ENCODE assay signal across 18 cellular contexts in genomic region chr7:31335889-31336201, GRCh38. TPM values are rescaled to one million over a fixed set of nuclear protein-coding genes. Genes with fewer than 3 reads are reported as not detected.
A peak's percentile ranks its signal among the peaks of the same experiment; 100 is the strongest.
DNase-seq lines count a peak whose midpoint lies in the region; FAIRE-seq and TF ChIP-seq lines count a peak whose summit lies in the region.
"Had no signal": no experiment of that assay in that cellular context is flagged by ENCODE, and none has a peak within 500 bp of the region (broad histone marks: within the 10 kb centered on the region; RNA-seq: fewer than 3 reads in every experiment).

No MANE protein-coding gene starts in this region.

- BruUV-seq in Calu3 (replicated peaks; lab: Mats Ljungman, UMichigan), result no TSS peak

- H3K4me2 ChIP-seq in astrocyte (ENCODE audit: low read length), result peak overlapping the region; percentile 36

- H3K36me3 ChIP-seq in astrocyte (ENCODE audit: insufficient read depth, low read length) (no peaks in the 10 kb centered on the region), iPS-15b (ENCODE audit: control insufficient read depth, insufficient read depth, low read length) (no peaks in the 10 kb centered on the region), neuron (ENCODE audit: insufficient read depth, low read length) (no peaks in the 10 kb centered on the region), kidney (ENCODE audit: control insufficient read depth in 1 of 2, insufficient read depth in 2 of 2, low read length in 2 of 2) (no peaks in the 10 kb centered on the region)

- H3K9me3 ChIP-seq in astrocyte (ENCODE audit: insufficient read depth, low read depth, low read length) (no peaks in the 10 kb centered on the region), iPS-15b (ENCODE audit: control insufficient read depth, insufficient read depth, low read length) (no peaks in the 10 kb centered on the region), neuron (ENCODE audit: low read length) (no peaks in the 10 kb centered on the region), kidney (ENCODE audit: control insufficient read depth in 1 of 2, low read length in 2 of 2) (no peaks in the 10 kb centered on the region)

- H3K79me2 ChIP-seq in astrocyte (ENCODE audit: insufficient read depth, low read length), result no peaks in the 10 kb centered on the region

- no peaks in the 10 kb centered on the region for H4K20me1 ChIP-seq in astrocyte (ENCODE audit: insufficient read depth, low read length)

- H3K9ac ChIP-seq in astrocyte (ENCODE audit: low read length) (no peak overlapping the region), iPS-15b (ENCODE audit: low read depth, low read length) (no peak overlapping the region), kidney (ENCODE audit: low read length in 2 of 2) (no peak overlapping the region)

- CTCF ChIA-PET in Calu3 (lab: Charles Lee), result interaction anchor here (1.2 to 1.6 kb wide), 3 partner anchors 12 to 352 kb away, joined by 4 to 11 read pairs (median 4); no protein-coding TSS in a partner anchor

- intact Hi-C loops in Calu3 (cut with micrococcal nuclease; ENCODE audit: unreplicated experiment) (loop anchor here (2.0 kb wide), 1 partner anchor 143 kb away; no protein-coding TSS in a partner anchor), kidney (cut with DNase I) (no loop called here)

- no peak overlapping the region for H3K27ac Mint-ChIP-seq in Calu3 (ENCODE audit: unreplicated experiment)
- H3K27ac Mint-ChIP-seq in astrocyte (ENCODE audit: unreplicated experiment), result no peak overlapping the region
- H3K27ac Mint-ChIP-seq: activated naive CD4-positive, alpha-beta T cell treated with anti-CD3 and anti-CD28 coated beads, Interleukin-2, amount 10 ng/mL, durations not matched to agents 7 days and 5 days; CD4-positive, alpha-beta T cell; naive B cell had no signal

- peaks cover 80% of the 10 kb centered on the region for H3K27me3 Mint-ChIP-seq in Calu3 (ENCODE audit: unreplicated experiment)
- peaks cover 31% of the 10 kb centered on the region for H3K27me3 Mint-ChIP-seq in astrocyte (ENCODE audit: low read depth, unreplicated experiment)

- H3K4me3 ChIP-seq in astrocyte (ENCODE audit: insufficient read depth, low read depth, low read length), result no peak overlapping the region
- H3K4me3 ChIP-seq in iPS-15b (ENCODE audit: low read depth, low read length), result peak overlapping the region; percentile 61
- no peak overlapping the region for H3K4me3 ChIP-seq in neuron (ENCODE audit: low read length)
- no peak overlapping the region for H3K4me3 ChIP-seq in kidney (ENCODE audit: low read length in 2 of 2)

- H3K4me1 ChIP-seq in astrocyte (ENCODE audit: insufficient read depth, low read length) (no peaks in the 10 kb centered on the region), iPS-15b (ENCODE audit: control insufficient read depth, insufficient read depth, low read length) (no peaks in the 10 kb centered on the region), neuron (ENCODE audit: insufficient read depth, low read length) (no peaks in the 10 kb centered on the region), kidney (ENCODE audit: control insufficient read depth in 1 of 2, insufficient read depth in 1 of 2, low read depth in 1 of 2, low read length in 2 of 2) (no peaks in the 10 kb centered on the region)

- DNase-seq in Calu3 (no peak), astrocyte (ENCODE audit: low read depth) (no peak), foreskin melanocyte (no peak), kidney (no peak), activated gamma-delta T cell treated with Interleukin-2 at 50 U/mL for 16 hours (no peak), OCI-M1 (lab: John Stamatoyannopoulos, UW) (no peak)
- DNase-seq: activated naive CD4-positive, alpha-beta T cell treated with anti-CD3 and anti-CD28 coated beads, Interleukin-2, amount 10 ng/mL, durations not matched to agents 7 days and 5 days; CD4-positive, alpha-beta T cell; DMS79 treated with DMSO at 0.1 percent for 48 hours; naive B cell; NCI-H146; NCI-H226; stimulated activated naive CD8-positive, alpha-beta T cell treated with anti-CD3 and anti-CD28 coated beads, Interleukin-15, Interleukin-2, amounts not matched to agents 100 U/mL and 50 U/mL, for 24 hours had no signal

- H3K27me3 ChIP-seq in astrocyte (ENCODE audit: insufficient read depth, low read length), result peaks cover 27% of the 10 kb centered on the region
- peaks cover 33% of the 10 kb centered on the region for H3K27me3 ChIP-seq in iPS-15b (ENCODE audit: control insufficient read depth, insufficient read depth, low read length)
- H3K27me3 ChIP-seq in neuron (ENCODE audit: insufficient read depth, low read length), result peaks cover 28% of the 10 kb centered on the region

- no peak for TF ChIP-seq CTCF in Calu3 (IDR thresholded peaks at IDR 0.05; ENCODE audit: unreplicated experiment)
- no peak for TF ChIP-seq CTCF in astrocyte (IDR thresholded peaks at IDR 0.05; ENCODE audit: insufficient read depth, low read depth, low read length)
- no peak for TF ChIP-seq CTCF in kidney (IDR thresholded peaks at IDR 0.05; ENCODE audit: borderline replicate concordance, extremely low read depth, insufficient read depth)

- no peaks in the 10 kb centered on the region for H3K9me3 Mint-ChIP-seq in Calu3 (ENCODE audit: low read depth, unreplicated experiment)
- peaks cover 4% of the 10 kb centered on the region for H3K9me3 Mint-ChIP-seq in astrocyte (ENCODE audit: unreplicated experiment)
- H3K9me3 Mint-ChIP-seq: CD4-positive, alpha-beta T cell had no signal

- H3K4me3 Mint-ChIP-seq in Calu3 (ENCODE audit: low read depth, unreplicated experiment) (peak overlapping the region; percentile 67), astrocyte (ENCODE audit: unreplicated experiment) (no peak overlapping the region)
- H3K4me3 Mint-ChIP-seq: activated naive CD4-positive, alpha-beta T cell treated with anti-CD3 and anti-CD28 coated beads, Interleukin-2, amount 10 ng/mL, durations not matched to agents 7 days and 5 days; CD4-positive, alpha-beta T cell had no signal

- H3K4me1 Mint-ChIP-seq in Calu3 (ENCODE audit: low read depth, unreplicated experiment), result no peaks in the 10 kb centered on the region
- no peaks in the 10 kb centered on the region for H3K4me1 Mint-ChIP-seq in astrocyte (ENCODE audit: low read depth, unreplicated experiment)
- H3K4me1 Mint-ChIP-seq: activated naive CD4-positive, alpha-beta T cell treated with anti-CD3 and anti-CD28 coated beads, Interleukin-2, amount 10 ng/mL, durations not matched to agents 7 days and 5 days had no signal

- FAIRE-seq in astrocyte (lab: Jason Lieb, UNC) (no peak), kidney (lab: Jason Lieb, UNC) (no peak)

- H3K27ac ChIP-seq in astrocyte (ENCODE audit: low read depth, low read length) (no peak overlapping the region), kidney (ENCODE audit: low read depth in 2 of 2, low read length in 2 of 2) (no peak overlapping the region)

- H3K36me3 Mint-ChIP-seq in Calu3 (ENCODE audit: insufficient read depth, unreplicated experiment) (peaks cover 5% of the 10 kb centered on the region), astrocyte (ENCODE audit: low read depth, unreplicated experiment) (no peaks in the 10 kb centered on the region)
- H3K36me3 Mint-ChIP-seq: activated naive CD4-positive, alpha-beta T cell treated with anti-CD3 and anti-CD28 coated beads, Interleukin-2, amount 10 ng/mL, durations not matched to agents 7 days and 5 days had no signal

- H2AFZ ChIP-seq in astrocyte (ENCODE audit: low read depth, low read length), result no peak overlapping the region
- H2AFZ ChIP-seq in neuron (ENCODE audit: low read depth, low read length), result peak overlapping the region; percentile 6

RNA-seq across cellular contexts. Expression of gene NEUROD6, which starts 4.7 kb away (rescaled TPM):
- total RNA-seq in Calu3 (2022) (not detected in 2 replicates), astrocyte (not detected in 2 replicates), kidney (not detected)
- not detected for polyA plus RNA-seq in kidney (ENCODE audit: insufficient read depth, low read depth, low replicate concordance)
- total RNA-seq: CD4-positive, alpha-beta T cell; dermis microvascular lymphatic vessel endothelial cell; lower leg skin; pulmonary artery endothelial cell had no signal
